8 cellular contexts compared by ENCODE assay signal in genomic region chr12:111686574-111687105, GRCh38. TPM values are rescaled to one million over a fixed set of nuclear protein-coding genes. Genes with fewer than 3 reads are reported as not detected.
A peak's percentile ranks its signal among the peaks of the same experiment; 100 is the strongest.
DNase-seq lines count a peak whose midpoint lies in the region; ATAC-seq, FAIRE-seq and TF ChIP-seq lines count a peak whose summit lies in the region.

No MANE protein-coding gene starts in this region.

- peaks cover 48% of the 10 kb centered on the region for H3K36me3 Mint-ChIP-seq in activated T-cell treated with anti-CD3 and anti-CD28 coated beads, Interleukin-2, amount 50 U/mL, for 24 hours (ENCODE audit: low read depth)

- POLR2A ChIA-PET in HepG2 (lab: Yijun Ruan, JAX), result interaction anchor here (1.1 to 1.7 kb wide), 9 partner anchors 9 to 319 kb away, joined by 3 to 7 read pairs (median 3); no protein-coding TSS in a partner anchor

- TF ChIP-seq CTCF in ascending aorta (IDR thresholded peaks at IDR 0.05) (no peak), HepG2 (CRISPR knock-in tag; IDR thresholded peaks at IDR 0.05) (no peak), tibial artery (IDR thresholded peaks at IDR 0.05) (no peak)

- H3K27ac ChIP-seq in ascending aorta (peak overlapping the region; percentile 82 to 88), HepG2 (ENCODE audit: extremely low read length, insufficient read depth, low read length) (peak overlapping the region; percentile 93), tibial artery (peak overlapping the region; percentile 89 to 90)

- TF ChIP-seq POLR2A in HepG2 (IDR thresholded peaks at IDR 0.05; ENCODE audit: insufficient read depth in 1 of 2, low read depth in 2 of 2, low read length in 2 of 2), result no peak

- DNase-seq in activated T-cell treated with anti-CD3 and anti-CD28 coated beads, Interleukin-2, amount 50 U/mL, for 24 hours, result no peak
- no peak for DNase-seq in activated T-cell treated with anti-CD3 and anti-CD28 coated beads for 4 hours
- no peak for DNase-seq in ascending aorta (ENCODE audit: low spot score in 2 of 2)
- no peak for DNase-seq in HepG2 (ENCODE audit: low spot score)
- DNase-seq in tibial artery, result no peak
- no peak for DNase-seq in C1 segment of cervical spinal cord (lab: John Stamatoyannopoulos, UW)
- no peak for DNase-seq in stimulated activated CD8-positive, alpha-beta memory T cell treated with anti-CD3 and anti-CD28 coated beads, Interleukin-4, amount 100 ng/mL, for 48 hours

- TF ChIP-seq EP300 in HepG2 (IDR thresholded peaks at IDR 0.05; ENCODE audit: low read depth in 2 of 2, low read length in 2 of 2) (no peak), HepG2 (CRISPR knock-in tag; IDR thresholded peaks at IDR 0.05; ENCODE audit: borderline replicate concordance) (no peak)

- peak overlapping the region; percentile 96 for H3K27ac Mint-ChIP-seq in activated T-cell treated with anti-CD3 and anti-CD28 coated beads, Interleukin-2, amount 50 U/mL, for 24 hours

- H3K9ac ChIP-seq in HepG2 (ENCODE audit: insufficient read depth, low read depth, low read length), result peak overlapping the region; percentile 97

- TF ChIP-seq RAD21 in HepG2 (CRISPR knock-in tag; IDR thresholded peaks at IDR 0.05), result no peak

- no peak overlapping the region for H2AFZ ChIP-seq in HepG2 (ENCODE audit: low read length)

- no peaks in the 10 kb centered on the region for H3K27me3 Mint-ChIP-seq in activated T-cell treated with anti-CD3 and anti-CD28 coated beads, Interleukin-2, amount 50 U/mL, for 24 hours

- peaks cover 10 to 18% of the 10 kb centered on the region in 2 donors for H3K4me1 ChIP-seq in ascending aorta
- peaks cover 26% of the 10 kb centered on the region for H3K4me1 ChIP-seq in HepG2 (ENCODE audit: insufficient read depth, low read length)
- H3K4me1 ChIP-seq in tibial artery, result peaks cover 0 to 36% (median 25%) of the 10 kb centered on the region in 4 donors

- peak overlapping the region; percentile 78 to 88 for H3K4me3 ChIP-seq in ascending aorta
- peak overlapping the region; percentile 87 to 97 (median 89) for H3K4me3 ChIP-seq in HepG2 (replicated peaks in 1 of 3; ENCODE audit: insufficient read depth in 1 of 3, low read depth in 2 of 3, low read length in 3 of 3)
- H3K4me3 ChIP-seq in tibial artery, result peak overlapping the region; percentile 90 to 91

- H3K4me3 Mint-ChIP-seq in activated T-cell treated with anti-CD3 and anti-CD28 coated beads, Interleukin-2, amount 50 U/mL, for 24 hours, result peak overlapping the region; percentile 92

- peaks cover 39% of the 10 kb centered on the region for H3K79me2 ChIP-seq in HepG2 (ENCODE audit: insufficient read depth, low read length)

- no peaks in the 10 kb centered on the region for H3K9me3 Mint-ChIP-seq in activated T-cell treated with anti-CD3 and anti-CD28 coated beads, Interleukin-2, amount 50 U/mL, for 24 hours

- H3K9me3 ChIP-seq in ascending aorta (no peaks in the 10 kb centered on the region), HepG2 (ENCODE audit: low read length) (no peaks in the 10 kb centered on the region), tibial artery (no peaks in the 10 kb centered on the region)

- H3K27me3 ChIP-seq in ascending aorta (no peaks in the 10 kb centered on the region), HepG2 (ENCODE audit: control insufficient read depth in 1 of 2, insufficient read depth in 2 of 2, low read length in 2 of 2) (peaks cover 0 to 7% of the 10 kb centered on the region in 2 experiments; a peak in 1 of 5 replicates), tibial artery (no peaks in the 10 kb centered on the region)

- in situ Hi-C loops in HepG2 (cut with HindIII; ENCODE audit: extremely low pct_ligation_motif_present, low pct_unique_long_range_greater_than_20kb), result no loop called here

- intact Hi-C loops in ascending aorta (cut with DNase I), result loop anchor here (5.0 kb wide), 4 partner anchors 89 to 326 kb away; partner anchors contain the start of genes ATXN2, ERP29 and TMEM116
- intact Hi-C loops in HepG2 (cut with micrococcal nuclease; ENCODE audit: unreplicated experiment), result loop anchor here (1.0 kb wide), 1 partner anchor 127 kb away; no protein-coding TSS in a partner anchor
- intact Hi-C loops in tibial artery (cut with DNase I; ENCODE audit: low total_unique reads), result no loop called here

- H3K36me3 ChIP-seq in ascending aorta (peaks cover 1 to 14% of the 10 kb centered on the region in 2 donors), HepG2 (replicated peaks in 1 of 2; ENCODE audit: control insufficient read depth in 1 of 2, insufficient read depth in 2 of 2, low read length in 2 of 2) (peaks cover 0 to 14% of the 10 kb centered on the region in 2 experiments; a peak in 3 of 5 replicates), tibial artery (peaks cover 4 to 17% (median 12%) of the 10 kb centered on the region in 3 donors)

- peak; percentile 9; the same call in 2 of the 3 replicates for ATAC-seq in HepG2
- no peak for ATAC-seq in activated CD4-positive, CD25-positive, alpha-beta regulatory T cell treated with anti-CD3 and anti-CD28 coated beads, Interleukin-2, amount 50 U/mL, for 24 hours

- H3K4me1 Mint-ChIP-seq in activated T-cell treated with anti-CD3 and anti-CD28 coated beads, Interleukin-2, amount 50 U/mL, for 24 hours (ENCODE audit: low read depth), result peaks cover 37% of the 10 kb centered on the region

- CTCF ChIA-PET in HepG2 (lab: Yijun Ruan, JAX; ENCODE audit: low intra/inter-chr PET ratio, low total read pairs), result no interaction called here

- whole genome bisulfite sequencing in HepG2 (ENCODE audit: low lambda C conversion rate), result 13% methylated on average over 15 of the region's 15 CpGs

- no TSS peak for BruUV-seq in HepG2 (replicated peaks; lab: Mats Ljungman, UMichigan)

- FAIRE-seq in HepG2 (lab: Jason Lieb, UNC), result no peak

- peak overlapping the region; percentile 96 for H3K4me2 ChIP-seq in HepG2 (ENCODE audit: low read depth, low read length)

- H4K20me1 ChIP-seq in HepG2 (ENCODE audit: insufficient read depth, low read length), result no peaks in the 10 kb centered on the region

TF ChIP-seq in HepG2, 621 proteins besides CTCF, POLR2A, EP300 and RAD21 (continues in another document):
- TF ChIP-seq SRSF9 (IDR thresholded peaks at IDR 0.05; ENCODE audit: borderline replicate concordance, insufficient read depth, low read depth, low read length, poor library complexity, severe bottlenecking) (no peak), ZNF678 (CRISPR knock-in tag; IDR thresholded peaks at IDR 0.05) (no peak), CAMTA2 (CRISPR knock-in tag; IDR thresholded peaks at IDR 0.05; ENCODE audit: borderline replicate concordance) (no peak)

RNA-seq across cellular contexts. Expression of gene ACAD10, which starts 0.8 kb away (rescaled TPM):
- total RNA-seq in ascending aorta, result 32.0 TPM
- total RNA-seq in HepG2 (2016; rRNA removed; fragmentation: Illumina TruSeq; extraction: Trizol), result 4.7 and 15.2 TPM in 2 replicates
- total RNA-seq in HepG2 (2016; cell fraction: cytosol; rRNA removed; fragmentation: Illumina TruSeq; extraction: Trizol; ENCODE audit: low read depth), result 6.6 and 7.1 TPM in 2 replicates
- total RNA-seq in HepG2 (2016; cell fraction: insoluble cytoplasmic fraction; rRNA removed; fragmentation: Illumina TruSeq; extraction: Trizol), result 4.6 and 15.0 TPM in 2 replicates
- total RNA-seq in HepG2 (2016; cell fraction: membrane; rRNA removed; fragmentation: Illumina TruSeq; extraction: Trizol), result 4.4 and 7.0 TPM in 2 replicates
- 21.7 and 22.3 TPM in 2 replicates for total RNA-seq in HepG2 (2016; cell fraction: nucleus; rRNA removed; fragmentation: Illumina TruSeq; extraction: Trizol)
- polyA plus RNA-seq in HepG2 (2011; rRNA removed), result 16.3 and 20.5 TPM in 2 replicates
- 5.7 and 7.8 TPM in 2 replicates for polyA plus RNA-seq in HepG2 (2011; cell fraction: cytosol; rRNA removed)
- 121 and 145 TPM in 2 replicates for polyA plus RNA-seq in HepG2 (2011; cell fraction: nucleus; rRNA removed)
- 15.1 and 17.6 TPM in 2 replicates for polyA plus RNA-seq in HepG2 (2012)
- polyA plus RNA-seq in HepG2 (2016; cell fraction: cytosol; fragmentation: Illumina TruSeq; extraction: Trizol; ENCODE audit: low read depth), result 0.63 and 0.75 TPM in 2 replicates
- 2.6 and 3.0 TPM in 2 replicates for polyA plus RNA-seq in HepG2 (2016; cell fraction: insoluble cytoplasmic fraction; fragmentation: Illumina TruSeq; extraction: Trizol; ENCODE audit: low read depth)
- 1.0 and 1.6 TPM in 2 replicates for polyA plus RNA-seq in HepG2 (2016; cell fraction: membrane; fragmentation: Illumina TruSeq; extraction: Trizol; ENCODE audit: low read depth)
- 32.8 and 40.3 TPM in 2 replicates for polyA plus RNA-seq in HepG2 (2016; cell fraction: nucleus; fragmentation: Illumina TruSeq; extraction: Trizol; ENCODE audit: insufficient read depth, low read depth)
- polyA minus RNA-seq in HepG2 (2011; rRNA and poly(A)+ RNA removed; ENCODE audit: low replicate concordance), result 35.4 and 39.1 TPM in 2 replicates
- polyA minus RNA-seq in HepG2 (2011; cell fraction: cytosol; rRNA and poly(A)+ RNA removed), result 11.3 and 12.3 TPM in 2 replicates
- polyA minus RNA-seq in HepG2 (2011; cell fraction: nucleus; rRNA and poly(A)+ RNA removed), result 49.6 and 61.3 TPM in 2 replicates

RNA-seq across cellular contexts. Expression of gene BRAP, which starts 0.9 kb away (rescaled TPM):
- total RNA-seq in ascending aorta (6.2 TPM), HepG2 (2016; rRNA removed; fragmentation: Illumina TruSeq; extraction: Trizol) (15.4 and 18.3 TPM in 2 replicates)
- 9.1 and 9.3 TPM in 2 replicates for total RNA-seq in HepG2 (2016; cell fraction: cytosol; rRNA removed; fragmentation: Illumina TruSeq; extraction: Trizol; ENCODE audit: low read depth)
- total RNA-seq in HepG2 (2016; cell fraction: insoluble cytoplasmic fraction; rRNA removed; fragmentation: Illumina TruSeq; extraction: Trizol), result 15.3 and 17.4 TPM in 2 replicates
- total RNA-seq in HepG2 (2016; cell fraction: membrane; rRNA removed; fragmentation: Illumina TruSeq; extraction: Trizol), result 11.0 and 11.6 TPM in 2 replicates
- 7.4 and 9.6 TPM in 2 replicates for total RNA-seq in HepG2 (2016; cell fraction: nucleus; rRNA removed; fragmentation: Illumina TruSeq; extraction: Trizol)
- polyA plus RNA-seq in HepG2 (2011; rRNA removed), result 8.1 TPM in 2 replicates
- 7.1 and 9.2 TPM in 2 replicates for polyA plus RNA-seq in HepG2 (2011; cell fraction: cytosol; rRNA removed)
- polyA plus RNA-seq in HepG2 (2011; cell fraction: nucleus; rRNA removed), result 3.7 and 5.1 TPM in 2 replicates
- polyA plus RNA-seq in HepG2 (2012), result 7.4 and 7.7 TPM in 2 replicates
- 4.6 and 4.9 TPM in 2 replicates for polyA plus RNA-seq in HepG2 (2016; cell fraction: cytosol; fragmentation: Illumina TruSeq; extraction: Trizol; ENCODE audit: low read depth)
- polyA plus RNA-seq in HepG2 (2016; cell fraction: insoluble cytoplasmic fraction; fragmentation: Illumina TruSeq; extraction: Trizol; ENCODE audit: low read depth), result 16.9 and 18.1 TPM in 2 replicates
- 6.8 and 7.2 TPM in 2 replicates for polyA plus RNA-seq in HepG2 (2016; cell fraction: membrane; fragmentation: Illumina TruSeq; extraction: Trizol; ENCODE audit: low read depth)
- polyA plus RNA-seq in HepG2 (2016; cell fraction: nucleus; fragmentation: Illumina TruSeq; extraction: Trizol; ENCODE audit: insufficient read depth, low read depth), result 12.3 and 12.5 TPM in 2 replicates
- 11.3 and 27.4 TPM in 2 replicates for polyA minus RNA-seq in HepG2 (2011; rRNA and poly(A)+ RNA removed; ENCODE audit: low replicate concordance)
- polyA minus RNA-seq in HepG2 (2011; cell fraction: cytosol; rRNA and poly(A)+ RNA removed), result 8.6 and 10.2 TPM in 2 replicates
- 11.1 and 13.4 TPM in 2 replicates for polyA minus RNA-seq in HepG2 (2011; cell fraction: nucleus; rRNA and poly(A)+ RNA removed)
